In the genomic region with DNA sequence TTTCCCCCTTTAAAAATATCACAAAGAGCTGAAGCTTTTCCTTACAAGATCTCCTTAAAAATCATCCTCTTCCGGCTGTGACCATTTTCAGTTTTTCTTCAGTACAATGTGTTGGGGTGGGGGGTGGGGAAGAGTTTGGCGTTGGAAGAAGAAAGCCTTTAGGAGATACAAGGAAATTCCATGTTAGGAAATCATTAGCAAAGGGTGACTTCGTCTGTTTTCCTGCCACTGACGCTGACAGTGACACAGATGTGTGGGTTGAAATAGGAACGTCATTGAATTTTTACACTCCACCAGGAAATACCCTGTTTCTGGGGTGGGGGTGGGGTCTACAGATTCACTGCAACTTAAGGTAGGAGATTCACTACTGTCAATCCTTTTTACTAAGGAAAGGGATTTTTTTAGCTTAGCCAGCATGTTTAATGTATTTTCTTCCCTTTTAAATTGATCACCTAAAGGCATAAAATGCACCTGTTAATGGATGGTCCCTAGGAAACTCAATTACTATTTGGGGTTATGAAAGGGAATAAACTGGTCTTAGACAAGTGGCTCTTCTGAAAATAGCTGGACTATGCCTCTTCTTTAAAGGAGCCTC, we compare ENCODE assay signal across 8 cellular contexts. TPM values are rescaled to one million over a fixed set of nuclear protein-coding genes. Genes with fewer than 3 reads are reported as not detected.
DNase-seq lines count a peak whose midpoint lies in the region; FAIRE-seq and TF ChIP-seq lines count a peak whose summit lies in the region.

No MANE protein-coding gene starts in this region.

- FAIRE-seq in astrocyte (lab: Jason Lieb, UNC): peak; percentile 78

- peak overlapping the region; percentile 86 for H3K9ac ChIP-seq in astrocyte (ENCODE audit: low read length)

- no peaks in the 10 kb centered on the region for H4K20me1 ChIP-seq in astrocyte (ENCODE audit: insufficient read depth, low read length)

- H3K4me3 Mint-ChIP-seq in activated CD4-positive, alpha-beta T cell treated with anti-CD3 and anti-CD28 coated beads, Interleukin-2, amount 10 ng/mL, durations not matched to agents 7 days and 5 days: peak overlapping the region; percentile 74
- peak overlapping the region; percentile 81 for H3K4me3 Mint-ChIP-seq in astrocyte (ENCODE audit: unreplicated experiment)

- peak overlapping the region; percentile 48 for H3K4me3 ChIP-seq in astrocyte (ENCODE audit: insufficient read depth, low read depth, low read length)

- peaks cover 51% of the 10 kb centered on the region for H3K79me2 ChIP-seq in astrocyte (ENCODE audit: insufficient read depth, low read length)

- CTCF ChIA-PET in activated CD4-positive, alpha-beta T cell treated with anti-CD3 and anti-CD28 coated beads, Interleukin-2, amount 10 ng/mL, durations not matched to agents 7 days and 5 days (lab: Charles Lee): interaction anchor here (0.7 to 1.0 kb wide), 2 partner anchors 13 to 324 kb away, joined by 3 to 4 read pairs; no protein-coding TSS in a partner anchor

- DNase-seq in activated CD4-positive, alpha-beta T cell treated with anti-CD3 and anti-CD28 coated beads, Interleukin-2, amount 10 ng/mL, durations not matched to agents 7 days and 5 days: no peak
- DNase-seq in activated CD4-positive, alpha-beta T cell treated with anti-CD3 and anti-CD28 coated beads, Interleukin-2, amount 50 U/mL, for 1 hour: no peak
- DNase-seq in astrocyte (ENCODE audit: low read depth) (peak; percentile 64), left kidney (ENCODE audit: low read depth, low spot score) (peak; percentile 11), substantia nigra (lab: John Stamatoyannopoulos, UW) (no peak), NCI-H2029 treated with DMSO at 0.1 percent for 48 hours (lab: John Stamatoyannopoulos, UW) (no peak), NCI-H774 (lab: John Stamatoyannopoulos, UW) (no peak), GOT3 (lab: John Stamatoyannopoulos, UW) (no peak)

- no peaks in the 10 kb centered on the region for H3K27me3 ChIP-seq in astrocyte (ENCODE audit: insufficient read depth, low read length)

- no peaks in the 10 kb centered on the region for H3K36me3 Mint-ChIP-seq in activated CD4-positive, alpha-beta T cell treated with anti-CD3 and anti-CD28 coated beads, Interleukin-2, amount 10 ng/mL, durations not matched to agents 7 days and 5 days (ENCODE audit: low read depth)
- H3K36me3 Mint-ChIP-seq in astrocyte (ENCODE audit: low read depth, unreplicated experiment): no peaks in the 10 kb centered on the region

- H3K9me3 ChIP-seq in astrocyte (ENCODE audit: insufficient read depth, low read depth, low read length): no peaks in the 10 kb centered on the region

- POLR2A ChIA-PET in activated CD4-positive, alpha-beta T cell treated with anti-CD3 and anti-CD28 coated beads, Interleukin-2, amount 10 ng/mL, durations not matched to agents 7 days and 5 days (lab: Charles Lee): no interaction called here

- H3K27ac ChIP-seq in astrocyte (ENCODE audit: low read depth, low read length) (peak overlapping the region; percentile 90), substantia nigra (ENCODE audit: low read depth, low read length, poor library complexity, severe bottlenecking) (peak overlapping the region; percentile 84)

- H3K4me1 Mint-ChIP-seq in activated CD4-positive, alpha-beta T cell treated with anti-CD3 and anti-CD28 coated beads, Interleukin-2, amount 10 ng/mL, durations not matched to agents 7 days and 5 days: peaks cover 20% of the 10 kb centered on the region
- peaks cover 2% of the 10 kb centered on the region for H3K4me1 Mint-ChIP-seq in astrocyte (ENCODE audit: low read depth, unreplicated experiment)

- H3K36me3 ChIP-seq in astrocyte (ENCODE audit: insufficient read depth, low read length): no peaks in the 10 kb centered on the region

- H2AFZ ChIP-seq in astrocyte (ENCODE audit: low read depth, low read length): no peak overlapping the region

- H3K9me3 Mint-ChIP-seq in activated CD4-positive, alpha-beta T cell treated with anti-CD3 and anti-CD28 coated beads, Interleukin-2, amount 10 ng/mL, durations not matched to agents 7 days and 5 days: no peaks in the 10 kb centered on the region
- no peaks in the 10 kb centered on the region for H3K9me3 Mint-ChIP-seq in astrocyte (ENCODE audit: unreplicated experiment)

- peak overlapping the region; percentile 96 for H3K4me2 ChIP-seq in astrocyte (ENCODE audit: low read length)

- peaks cover 11% of the 10 kb centered on the region for H3K27me3 Mint-ChIP-seq in activated CD4-positive, alpha-beta T cell treated with anti-CD3 and anti-CD28 coated beads, Interleukin-2, amount 10 ng/mL, durations not matched to agents 7 days and 5 days
- no peaks in the 10 kb centered on the region for H3K27me3 Mint-ChIP-seq in astrocyte (ENCODE audit: low read depth, unreplicated experiment)

- peaks cover 12% of the 10 kb centered on the region for H3K4me1 ChIP-seq in astrocyte (ENCODE audit: insufficient read depth, low read length)

- TF ChIP-seq CTCF in astrocyte (IDR thresholded peaks at IDR 0.05; ENCODE audit: insufficient read depth, low read depth, low read length): no peak

- no peak overlapping the region for H3K27ac Mint-ChIP-seq in activated CD4-positive, alpha-beta T cell treated with anti-CD3 and anti-CD28 coated beads, Interleukin-2, amount 10 ng/mL, durations not matched to agents 7 days and 5 days
- peak overlapping the region; percentile 85 for H3K27ac Mint-ChIP-seq in astrocyte (ENCODE audit: unreplicated experiment)

RNA-seq across cellular contexts. Expression of gene MAMLD1, which starts 3.9 kb away (rescaled TPM):
- 1 to 10 TPM; 2.4 to 3.4 TPM for total RNA-seq in activated CD4-positive, alpha-beta T cell treated with anti-CD3 and anti-CD28 coated beads, Interleukin-2, amount 10 ng/mL, durations not matched to agents 7 days and 5 days
- total RNA-seq in astrocyte: 6.6 TPM in 2 replicates

Comparison
In these comparisons a context has a peak if more than half of its experiments do, and no peak if none do; other contexts are left out.
1. DNase-seq: peak in astrocyte (single experiment) and left kidney (single experiment); none in activated CD4-positive, alpha-beta T cell treated with anti-CD3 and anti-CD28 coated beads, Interleukin-2, amount 10 ng/mL, durations not matched to agents 7 days and 5 days (single experiment), activated CD4-positive, alpha-beta T cell treated with anti-CD3 and anti-CD28 coated beads, Interleukin-2, amount 50 U/mL, for 1 hour (single experiment), substantia nigra (0 of 49), NCI-H2029 treated with DMSO at 0.1 percent for 48 hours (single experiment), NCI-H774 (single experiment) and GOT3 (single experiment).